ENCODE assay signal across 11 cellular contexts in the genomic region with DNA sequence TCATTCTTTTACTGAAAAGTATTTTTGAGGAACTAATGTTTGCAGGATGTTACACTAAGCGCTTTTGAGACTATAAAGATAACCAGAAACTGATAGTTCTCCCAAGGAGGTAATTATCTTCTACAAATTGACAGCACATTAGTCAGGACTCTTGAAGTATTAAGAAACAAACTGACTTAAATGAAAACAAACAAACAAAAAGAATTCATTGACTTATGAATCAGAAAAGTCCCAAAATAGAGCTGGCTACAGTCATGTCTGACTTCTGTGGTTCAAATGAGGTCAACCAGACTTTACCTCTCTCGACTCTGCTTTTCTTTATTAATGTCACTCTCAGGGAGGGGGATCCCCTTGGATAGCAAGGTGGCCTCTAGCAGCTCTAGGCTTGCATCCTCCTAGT.
A peak's percentile ranks its signal among the peaks of the same experiment; 100 is the strongest.
DNase-seq lines count a peak whose midpoint lies in the region; ATAC-seq, FAIRE-seq and TF ChIP-seq lines count a peak whose summit lies in the region.
"Had no signal": no experiment of that assay in that cellular context is flagged by ENCODE, and none has a peak within 500 bp of the region (broad histone marks: within the 10 kb centered on the region; RNA-seq: fewer than 3 reads in every experiment).

No MANE protein-coding gene starts in this region.

- no peak overlapping the region for H3K4me3 ChIP-seq in mesendoderm (ENCODE audit: low read length)

- TF ChIP-seq CTCF in type B pancreatic cell (conservative IDR thresholded peaks at IDR 0.05): no peak

- H3K27me3 ChIP-seq in mesendoderm (ENCODE audit: insufficient read depth, low read length, poor library complexity): no peaks in the 10 kb centered on the region

- no peak overlapping the region for H4K8ac ChIP-seq in mesendoderm (ENCODE audit: low read depth, low read length)

- WGBS in mesendoderm (ENCODE audit: extremely low coverage, insufficient coverage, low lambda C conversion rate): no CpG with 5 or more reads among the region's 2 CpGs

- H3K4me1 Mint-ChIP-seq in type B pancreatic cell (ENCODE audit: unreplicated experiment): peaks cover 5% of the 10 kb centered on the region
- H3K4me1 Mint-ChIP-seq: activated naive CD4-positive, alpha-beta T cell treated with anti-CD3 and anti-CD28 coated beads, Interleukin-2, amount 50 U/mL, for 24 hours had no signal

- no peak overlapping the region for H3K4ac ChIP-seq in mesendoderm (ENCODE audit: low read depth, low read length)

- no peak overlapping the region for H3K56ac ChIP-seq in mesendoderm (ENCODE audit: low read length)

- H2BK120ac ChIP-seq in mesendoderm (ENCODE audit: low read depth, low read length): peak overlapping the region; percentile 45

- no peak for DNase-seq in mesendoderm
- no peak for DNase-seq in DMS79 (lab: John Stamatoyannopoulos, UW)
- DNase-seq in HTR-8/SVneo (ENCODE audit: insufficient read length, low spot score): no peak
- no peak for DNase-seq in type B pancreatic cell (ENCODE audit: extremely low spot score, unreplicated experiment)
- DNase-seq: islet precursor cell, NCI-H524 had no signal

- H4K5ac ChIP-seq in mesendoderm (ENCODE audit: low read length): no peak overlapping the region

- H3K79me1 ChIP-seq in mesendoderm (ENCODE audit: low read length): no peaks in the 10 kb centered on the region

- no peak overlapping the region for H3K27ac ChIP-seq in mesendoderm (ENCODE audit: low read depth, low read length)

- no peak overlapping the region for H3K23ac ChIP-seq in mesendoderm (ENCODE audit: low read length)

- no peaks in the 10 kb centered on the region for H3K36me3 ChIP-seq in mesendoderm (ENCODE audit: control insufficient read depth, insufficient read depth, low read length)

- H3K18ac ChIP-seq in mesendoderm (ENCODE audit: low read length): no peak overlapping the region

- no peak overlapping the region for H3K27ac Mint-ChIP-seq in type B pancreatic cell
- H3K27ac Mint-ChIP-seq: activated naive CD4-positive, alpha-beta T cell treated with anti-CD3 and anti-CD28 coated beads, Interleukin-2, amount 50 U/mL, for 24 hours had no signal

- ATAC-seq in GM19035 (IDR thresholded peaks at IDR 0.05; ENCODE audit: unreplicated experiment) (peak; percentile 99), GM21786 (IDR thresholded peaks at IDR 0.05; ENCODE audit: unreplicated experiment) (peak; percentile 95), HG03342 (IDR thresholded peaks at IDR 0.05; ENCODE audit: unreplicated experiment) (peak; percentile 96)

- peaks cover 6% of the 10 kb centered on the region for H3K36me3 Mint-ChIP-seq in type B pancreatic cell
- H3K36me3 Mint-ChIP-seq: activated naive CD4-positive, alpha-beta T cell treated with anti-CD3 and anti-CD28 coated beads, Interleukin-2, amount 50 U/mL, for 24 hours had no signal

- no peak for FAIRE-seq in HTR-8/SVneo (lab: Jason Lieb, UNC)
- FAIRE-seq: endometrium had no signal

- no peaks in the 10 kb centered on the region for H3K4me1 ChIP-seq in mesendoderm (ENCODE audit: control insufficient read depth, low read depth, low read length)

- H3K79me2 ChIP-seq in mesendoderm (ENCODE audit: control insufficient read depth, insufficient read depth, low read length): no peaks in the 10 kb centered on the region

- no peak overlapping the region for H2BK15ac ChIP-seq in mesendoderm (replicated peaks; ENCODE audit: low read depth)

- H2BK5ac ChIP-seq in mesendoderm (ENCODE audit: low read length): no peak overlapping the region

- H3K4me3 Mint-ChIP-seq in type B pancreatic cell: no peak overlapping the region
- H3K4me3 Mint-ChIP-seq: activated naive CD4-positive, alpha-beta T cell treated with anti-CD3 and anti-CD28 coated beads, Interleukin-2, amount 50 U/mL, for 24 hours had no signal

- no peaks in the 10 kb centered on the region for H3K27me3 Mint-ChIP-seq in type B pancreatic cell

- no peaks in the 10 kb centered on the region for H3K9me3 Mint-ChIP-seq in type B pancreatic cell
- H3K9me3 Mint-ChIP-seq: activated naive CD4-positive, alpha-beta T cell treated with anti-CD3 and anti-CD28 coated beads, Interleukin-2, amount 50 U/mL, for 24 hours had no signal

- no peak overlapping the region for H3K9ac ChIP-seq in mesendoderm (ENCODE audit: low read length)

- no peak overlapping the region for H3K4me2 ChIP-seq in mesendoderm (ENCODE audit: low read length)

- no peak overlapping the region for H2AK5ac ChIP-seq in mesendoderm (ENCODE audit: low read length)
